1 cellular context compared by ENCODE assay signal in genomic region chr1:71836899-71837298, GRCh38.
TF ChIP-seq lines count a peak whose summit lies in the region.

No MANE protein-coding gene starts in this region.

TF ChIP-seq in H1, 55 proteins besides CTCF, POLR2A, EP300 and RAD21:
- no peak for TF ChIP-seq TBP (IDR thresholded peaks at IDR 0.05; ENCODE audit: low read depth, low read length)
- TF ChIP-seq CBX8 (IDR thresholded peaks at IDR 0.05; ENCODE audit: borderline replicate concordance, low read depth, low read length): no peak
- TF ChIP-seq SP4 (IDR thresholded peaks at IDR 0.05; ENCODE audit: low read length): no peak
- TF ChIP-seq GABPA (IDR thresholded peaks at IDR 0.05; ENCODE audit: borderline replicate concordance, insufficient read depth, low read length): no peak
- TF ChIP-seq JUN (IDR thresholded peaks at IDR 0.05; ENCODE audit: low read depth, low read length): no peak
- TF ChIP-seq NANOG (IDR thresholded peaks at IDR 0.05; ENCODE audit: insufficient read depth, low read depth, low read length, poor library complexity, severe bottlenecking): no peak
- TF ChIP-seq KDM5A (IDR thresholded peaks at IDR 0.05; ENCODE audit: low read length): no peak
- TF ChIP-seq POLR2AphosphoS5 (IDR thresholded peaks at IDR 0.05; ENCODE audit: low read depth, low read length): no peak
- TF ChIP-seq HDAC2 (IDR thresholded peaks at IDR 0.05; ENCODE audit: borderline replicate concordance in 1 of 2, low read depth in 2 of 2, low read length in 2 of 2): no peak
- TF ChIP-seq CEBPB (IDR thresholded peaks at IDR 0.05; ENCODE audit: low read depth, low read length): no peak
- TF ChIP-seq BCL11A (IDR thresholded peaks at IDR 0.05; ENCODE audit: low read depth in 2 of 2, low read length in 2 of 2): no peak
- no peak for TF ChIP-seq EGR1 (IDR thresholded peaks at IDR 0.05; ENCODE audit: borderline replicate concordance, low read depth, low read length)
- TF ChIP-seq RXRA (IDR thresholded peaks at IDR 0.05; ENCODE audit: insufficient read depth, low read depth, low read length): no peak
- no peak for TF ChIP-seq KDM1A (IDR thresholded peaks at IDR 0.05; ENCODE audit: borderline replicate concordance, low read length)
- no peak for TF ChIP-seq ATF3 (IDR thresholded peaks at IDR 0.05; ENCODE audit: insufficient read depth, low read depth, low read length)
- no peak for TF ChIP-seq MAFK (IDR thresholded peaks at IDR 0.05; ENCODE audit: low read depth, low read length)
TF ChIP-seq in H1: peak in this region for 0.
